In the genomic region with DNA sequence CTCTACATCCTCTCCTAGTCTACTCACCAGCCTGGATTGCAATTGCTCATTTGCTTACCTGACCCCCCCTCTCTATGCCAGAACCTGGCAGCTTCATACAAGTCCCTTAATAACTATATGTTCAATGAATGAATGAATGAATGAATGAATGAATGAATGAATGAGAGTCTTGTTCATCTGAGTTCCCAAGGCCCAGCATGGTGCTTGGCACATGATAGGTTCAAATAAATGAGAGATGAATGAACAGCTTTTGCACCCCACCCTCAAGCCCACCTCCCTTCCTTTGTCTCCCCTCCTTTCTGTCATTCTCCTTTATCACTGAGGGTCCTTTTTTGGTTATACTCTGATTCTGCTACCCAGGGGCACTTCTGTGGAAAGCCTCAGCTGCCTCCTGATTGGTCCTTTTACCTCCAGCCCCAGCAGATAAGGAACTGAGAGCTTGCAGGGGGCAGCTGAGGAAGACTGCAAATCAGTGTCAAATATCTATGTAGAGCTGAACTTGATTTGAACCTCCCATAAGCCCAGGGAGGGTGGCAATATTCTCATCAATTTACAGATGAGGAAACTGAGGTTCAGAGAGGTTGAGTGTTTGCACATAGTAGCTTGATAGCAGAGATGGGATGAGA, we compare ENCODE assay signal across 21 cellular contexts. TPM values are rescaled to one million over a fixed set of nuclear protein-coding genes. Genes with fewer than 3 reads are reported as not detected.
"Had no signal": no experiment of that assay in that cellular context is flagged by ENCODE, and none has a peak within 500 bp of the region (broad histone marks: within the 10 kb centered on the region; RNA-seq: fewer than 3 reads in every experiment).

No MANE protein-coding gene starts in this region.

- DNase-seq: activated CD4-positive, alpha-beta T cell treated with anti-CD3 and anti-CD28 coated beads, Interleukin-2, amount 10 ng/mL, durations not matched to agents 24 days and 14 days; activated CD4-positive, CD25-positive, alpha-beta regulatory T cell; activated gamma-delta T cell; amniotic stem cell; caudate nucleus; dorsolateral prefrontal cortex; foreskin melanocyte; glutamatergic neuron; hypothalamus; mammary epithelial cell; nephron progenitor cell; nucleus accumbens; posterior cingulate gyrus; sigmoid colon; stimulated activated CD4-positive, alpha-beta T cell treated with anti-CD3 and anti-CD28 coated beads, Interleukin-4, amount 100 ng/mL, for 4 hours; stimulated activated naive CD4-positive, alpha-beta T cell had no signal

- H3K9me3 Mint-ChIP-seq: activated CD4-positive, alpha-beta T cell treated with anti-CD3 and anti-CD28 coated beads, Interleukin-2, amount 10 ng/mL, durations not matched to agents 24 days and 14 days; activated naive CD4-positive, alpha-beta T cell treated with anti-CD3 and anti-CD28 coated beads, Interleukin-2, amount 50 U/mL, for 24 hours had no signal

- H3K27ac Mint-ChIP-seq: activated CD4-positive, alpha-beta T cell treated with anti-CD3 and anti-CD28 coated beads, Interleukin-2, amount 10 ng/mL, durations not matched to agents 24 days and 14 days; activated naive CD4-positive, alpha-beta T cell treated with anti-CD3 and anti-CD28 coated beads, Interleukin-2, amount 50 U/mL, for 24 hours had no signal

- H3K4me3 ChIP-seq: dorsolateral prefrontal cortex, sigmoid colon had no signal

- H3K36me3 Mint-ChIP-seq: activated naive CD4-positive, alpha-beta T cell treated with anti-CD3 and anti-CD28 coated beads, Interleukin-2, amount 50 U/mL, for 24 hours had no signal

- H3K4me1 ChIP-seq: sigmoid colon had no signal

- H3K4me1 Mint-ChIP-seq: activated CD4-positive, alpha-beta T cell treated with anti-CD3 and anti-CD28 coated beads, Interleukin-2, amount 10 ng/mL, durations not matched to agents 24 days and 14 days; activated naive CD4-positive, alpha-beta T cell treated with anti-CD3 and anti-CD28 coated beads, Interleukin-2, amount 50 U/mL, for 24 hours had no signal

- H3K36me3 ChIP-seq: sigmoid colon had no signal

- H3K4me3 Mint-ChIP-seq: activated CD4-positive, alpha-beta T cell treated with anti-CD3 and anti-CD28 coated beads, Interleukin-2, amount 10 ng/mL, durations not matched to agents 24 days and 14 days; activated naive CD4-positive, alpha-beta T cell treated with anti-CD3 and anti-CD28 coated beads, Interleukin-2, amount 50 U/mL, for 24 hours; nephron progenitor cell had no signal

- H3K27ac ChIP-seq: dorsolateral prefrontal cortex, epithelial cell of prostate, sigmoid colon had no signal

- H3K27me3 ChIP-seq: sigmoid colon had no signal

- H3K9me3 ChIP-seq: sigmoid colon had no signal

RNA-seq across cellular contexts. Expression of a gene that starts 54.1 kb away (rescaled TPM):
- total RNA-seq: activated CD4-positive, alpha-beta T cell treated with anti-CD3 and anti-CD28 coated beads, Interleukin-2, amount 10 ng/mL, durations not matched to agents 24 days and 14 days; fibroblast of lung; myocyte; T-helper 2 cell treated with Interferon-gamma antibody and Interleukin-4, amounts not matched to agents 100 ng/mL and 5 ng/mL, for 36 hours had no signal
